In the genomic region with DNA sequence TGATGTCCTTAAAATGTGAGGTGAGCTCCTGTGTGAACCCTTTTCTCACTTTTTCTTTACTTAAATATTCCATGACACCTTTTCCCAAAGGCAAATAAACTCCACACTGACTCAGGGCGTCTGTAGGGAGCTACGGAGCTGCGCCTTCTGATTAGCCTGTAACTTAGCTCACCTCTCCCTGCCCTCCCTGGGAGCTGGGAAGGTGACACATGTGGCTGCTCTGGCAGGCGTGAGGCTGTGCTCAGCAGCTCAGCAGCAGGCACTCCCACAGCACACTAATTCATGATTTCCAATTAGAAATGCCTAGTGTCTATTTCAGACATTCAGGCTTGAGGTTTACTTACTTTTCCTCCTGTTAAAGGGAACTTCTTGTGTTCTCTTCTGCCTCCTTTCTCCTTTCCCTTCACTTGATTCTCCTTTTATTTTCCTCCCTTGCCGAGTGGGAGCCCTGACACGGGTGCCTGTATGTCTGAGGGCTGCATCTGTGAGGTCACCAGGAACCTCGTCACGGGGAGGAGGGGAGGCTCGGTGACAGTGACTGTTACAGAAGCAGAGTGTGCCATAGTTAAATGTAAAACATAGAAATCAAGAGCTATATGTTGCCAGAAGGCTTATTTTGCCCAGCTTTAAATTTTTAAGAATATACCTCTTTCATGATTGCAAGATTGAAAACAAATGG, we compare ENCODE assay signal across 15 cellular contexts.
DNase-seq lines count a peak whose midpoint lies in the region; ATAC-seq and TF ChIP-seq lines count a peak whose summit lies in the region.
"Had no signal": no experiment of that assay in that cellular context is flagged by ENCODE, and none has a peak within 500 bp of the region (broad histone marks: within the 10 kb centered on the region; RNA-seq: fewer than 3 reads in every experiment).

No MANE protein-coding gene starts in this region.

- no peak overlapping the region for H2BK120ac ChIP-seq in trophoblast cell (ENCODE audit: insufficient read depth, low read length, poor library complexity)

- H3K14ac ChIP-seq in trophoblast cell (ENCODE audit: low read length), result no peak overlapping the region

- intact Hi-C loops in vagina (cut with DNase I), result no loop called here

- no peaks in the 10 kb centered on the region for H3K9me3 ChIP-seq in endocrine pancreas (ENCODE audit: control insufficient read depth, low read length)
- no peaks in the 10 kb centered on the region for H3K9me3 ChIP-seq in neural progenitor cell (ENCODE audit: low read depth)
- H3K9me3 ChIP-seq in vagina, result no peaks in the 10 kb centered on the region
- H3K9me3 ChIP-seq in trophoblast cell (ENCODE audit: insufficient read depth, low read depth, low read length), result no peaks in the 10 kb centered on the region
- H3K9me3 ChIP-seq: neutrophil had no signal

- no peak overlapping the region for H2BK12ac ChIP-seq in trophoblast cell (ENCODE audit: low read length)

- no peak overlapping the region for H3K4me3 Mint-ChIP-seq in neural progenitor cell
- H3K4me3 Mint-ChIP-seq: activated CD4-positive, alpha-beta memory T cell treated with anti-CD3 and anti-CD28 coated beads, Interleukin-2, amount 10 ng/mL, durations not matched to agents 7 days and 5 days had no signal

- H2AFZ ChIP-seq in neural progenitor cell (replicated peaks), result peak overlapping the region; percentile 76
- H2AFZ ChIP-seq in trophoblast cell (ENCODE audit: insufficient read depth, low read length, poor library complexity), result no peak overlapping the region

- no peak overlapping the region for H2AK5ac ChIP-seq in trophoblast cell (ENCODE audit: low read length)

- no peak for ATAC-seq in GM21619 (IDR thresholded peaks at IDR 0.05; ENCODE audit: unreplicated experiment)

- H3K36me3 ChIP-seq in endocrine pancreas (ENCODE audit: control insufficient read depth, insufficient read depth, low read length) (no peaks in the 10 kb centered on the region), neural progenitor cell (no peaks in the 10 kb centered on the region), vagina (no peaks in the 10 kb centered on the region), trophoblast cell (ENCODE audit: control insufficient read depth in 1 of 2, insufficient read depth in 2 of 2, low read length in 2 of 2) (no peaks in the 10 kb centered on the region)
- H3K36me3 ChIP-seq: neutrophil, sigmoid colon had no signal

- H3K79me2 ChIP-seq in neural progenitor cell (ENCODE audit: low read depth), result no peaks in the 10 kb centered on the region
- H3K79me2 ChIP-seq in trophoblast cell (ENCODE audit: control insufficient read depth, insufficient read depth, low read length, poor library complexity), result no peaks in the 10 kb centered on the region

- H3K9ac ChIP-seq in endocrine pancreas (ENCODE audit: control insufficient read depth, insufficient read depth, low read length) (peak overlapping the region; percentile 31), neural progenitor cell (no peak overlapping the region), trophoblast cell (ENCODE audit: low read length) (no peak overlapping the region)

- H3K27ac ChIP-seq in neural progenitor cell, result no peak overlapping the region
- no peak overlapping the region for H3K27ac ChIP-seq in vagina
- H3K27ac ChIP-seq in trophoblast cell (ENCODE audit: low read depth, low read length), result no peak overlapping the region
- H3K27ac ChIP-seq: neutrophil, sigmoid colon had no signal

- H3F3A ChIP-seq in neural progenitor cell (ENCODE audit: low read depth), result no peaks in the 10 kb centered on the region

- TF ChIP-seq POLR2A in vagina (IDR thresholded peaks at IDR 0.05), result no peak

- peaks cover 9% of the 10 kb centered on the region for H3K4me1 Mint-ChIP-seq in neural progenitor cell
- H3K4me1 Mint-ChIP-seq: activated CD4-positive, alpha-beta memory T cell treated with anti-CD3 and anti-CD28 coated beads, Interleukin-2, amount 10 ng/mL, durations not matched to agents 7 days and 5 days had no signal

- no peaks in the 10 kb centered on the region for H3K36me3 Mint-ChIP-seq in neural progenitor cell

- peaks cover 9% of the 10 kb centered on the region for H3K4me1 ChIP-seq in endocrine pancreas (ENCODE audit: control insufficient read depth, insufficient read depth, low read length)
- no peaks in the 10 kb centered on the region for H3K4me1 ChIP-seq in neural progenitor cell
- no peaks in the 10 kb centered on the region for H3K4me1 ChIP-seq in vagina
- H3K4me1 ChIP-seq in trophoblast cell (ENCODE audit: control insufficient read depth in 1 of 2, insufficient read depth in 2 of 2, low read length in 2 of 2), result no peaks in the 10 kb centered on the region
- H3K4me1 ChIP-seq: sigmoid colon had no signal

- H3K9me3 Mint-ChIP-seq in neural progenitor cell, result no peaks in the 10 kb centered on the region

- DNase-seq in Daoy (ENCODE audit: low read depth), result peak; percentile 38
- peak; percentile 61 for DNase-seq in NCI-H2227 (lab: John Stamatoyannopoulos, UW; ENCODE audit: unreplicated experiment)
- DNase-seq in neural progenitor cell (ENCODE audit: low spot score), result no peak
- no peak for DNase-seq in vagina (ENCODE audit: extremely low spot score in 2 of 2)
- no peak for DNase-seq in trophoblast cell
- no peak for DNase-seq in NCI-H526 (lab: John Stamatoyannopoulos, UW)
- DNase-seq: activated CD4-positive, alpha-beta memory T cell treated with anti-CD3 and anti-CD28 coated beads, Interleukin-2, amount 10 ng/mL, durations not matched to agents 7 days and 5 days; activated T-cell treated with anti-CD3 and anti-CD28 coated beads, Interleukin-2, amount 50 U/mL, for 48 hours; glutamatergic neuron; NCI-H187 treated with DMSO at 0.1 percent for 48 hours; sigmoid colon; stimulated activated CD4-positive, alpha-beta T cell treated with anti-CD3 and anti-CD28 coated beads, Interleukin-1b, Interleukin-23, amount 100 ng/mL, for 48 hours had no signal

- no peaks in the 10 kb centered on the region for H4K20me1 ChIP-seq in neural progenitor cell (ENCODE audit: low read depth)

- H2BK5ac ChIP-seq in trophoblast cell (ENCODE audit: low read depth, low read length, poor library complexity), result no peak overlapping the region

- H3K27me3 ChIP-seq in endocrine pancreas (ENCODE audit: control insufficient read depth, insufficient read depth, low read length) (no peaks in the 10 kb centered on the region), neural progenitor cell (no peaks in the 10 kb centered on the region), vagina (no peaks in the 10 kb centered on the region), trophoblast cell (ENCODE audit: insufficient read depth, low read length) (no peaks in the 10 kb centered on the region)
- H3K27me3 ChIP-seq: neutrophil, sigmoid colon had no signal

- WGBS in trophoblast cell (ENCODE audit: extremely low coverage, insufficient coverage, insufficient read length), result no CpG with 5 or more reads among the region's 9 CpGs

- no peak overlapping the region for H4K12ac ChIP-seq in trophoblast cell (ENCODE audit: low read depth, low read length)

- no peak overlapping the region for H3K18ac ChIP-seq in trophoblast cell (ENCODE audit: low read length)

- no peak overlapping the region for H3K4me2 ChIP-seq in neural progenitor cell
- H3K4me2 ChIP-seq in trophoblast cell (ENCODE audit: low read length), result no peak overlapping the region

- no peak for TF ChIP-seq CTCF in neural progenitor cell (IDR thresholded peaks at IDR 0.05)
- TF ChIP-seq CTCF in vagina (IDR thresholded peaks at IDR 0.05), result no peak

- H4K91ac ChIP-seq in trophoblast cell (ENCODE audit: low read depth, low read length), result no peak overlapping the region

- H3K27ac Mint-ChIP-seq in neural progenitor cell, result peak overlapping the region; percentile 86
- H3K27ac Mint-ChIP-seq: activated CD4-positive, alpha-beta memory T cell treated with anti-CD3 and anti-CD28 coated beads, Interleukin-2, amount 10 ng/mL, durations not matched to agents 7 days and 5 days had no signal

- H3K4me3 ChIP-seq in endocrine pancreas (ENCODE audit: control insufficient read depth, insufficient read depth, low read length) (peak overlapping the region; percentile 37), neural progenitor cell (no peak overlapping the region), vagina (no peak overlapping the region), trophoblast cell (ENCODE audit: low read depth, low read length) (no peak overlapping the region)
- H3K4me3 ChIP-seq: sigmoid colon had no signal

- H3K23ac ChIP-seq in trophoblast cell (ENCODE audit: low read length), result no peak overlapping the region

- H3K27me3 Mint-ChIP-seq in neural progenitor cell (ENCODE audit: insufficient read depth, low read depth), result peaks cover 6% of the 10 kb centered on the region
- H3K27me3 Mint-ChIP-seq: activated CD4-positive, alpha-beta memory T cell treated with anti-CD3 and anti-CD28 coated beads, Interleukin-2, amount 10 ng/mL, durations not matched to agents 7 days and 5 days had no signal

- H3K79me1 ChIP-seq in trophoblast cell (ENCODE audit: low read length), result no peaks in the 10 kb centered on the region

- H3K4ac ChIP-seq in trophoblast cell (ENCODE audit: low read depth, low read length), result no peak overlapping the region

- H4K8ac ChIP-seq in trophoblast cell (ENCODE audit: low read depth, low read length), result no peak overlapping the region

Comparison
In these comparisons a context has a peak if more than half of its experiments do, and no peak if none do; other contexts are left out.
1. DNase-seq: peak in Daoy (single experiment) and NCI-H2227 (single experiment); none in neural progenitor cell (single experiment), vagina (0 of 2), trophoblast cell (0 of 2) and NCI-H526 (0 of 2).